2 cellular contexts compared by ENCODE assay signal in the genomic region with DNA sequence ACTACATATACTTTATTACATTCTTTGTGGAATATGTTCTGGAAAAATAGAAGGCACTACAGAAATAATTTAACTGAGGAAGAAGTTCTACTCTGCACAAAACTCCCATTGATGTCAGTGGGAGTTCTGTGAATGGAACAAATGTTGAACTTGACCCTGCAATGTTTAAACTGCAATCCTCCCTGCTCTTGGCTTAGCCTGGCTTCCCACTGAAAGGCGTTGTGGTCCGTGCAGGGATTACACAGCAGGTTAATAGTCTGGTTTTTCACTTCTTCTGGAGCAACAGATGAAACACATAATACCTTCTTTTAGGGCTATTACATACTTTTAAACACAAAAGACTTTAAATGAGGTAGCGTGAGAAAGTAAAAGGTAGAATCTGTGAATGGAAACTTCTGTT.
A peak's percentile ranks its signal among the peaks of the same experiment; 100 is the strongest.
TF ChIP-seq lines count a peak whose summit lies in the region.

No MANE protein-coding gene starts in this region.

TF ChIP-seq in K562, 482 proteins besides CTCF, POLR2A, EP300 and RAD21 (continues in another document):
- TF ChIP-seq ZNF695 (CRISPR knock-in tag; IDR thresholded peaks at IDR 0.05) (no peak), TCFL5 (CRISPR knock-in tag; conservative IDR thresholded peaks at IDR 0.05) (no peak), POU5F1 (IDR thresholded peaks at IDR 0.05; ENCODE audit: borderline replicate concordance, low read depth, low read length, partially characterized antibody) (no peak), ZFP36 (IDR thresholded peaks at IDR 0.05; ENCODE audit: low read depth, low read length, partially characterized antibody) (no peak), MCM2 (IDR thresholded peaks at IDR 0.05; ENCODE audit: low read depth) (no peak), MBD2 (IDR thresholded peaks at IDR 0.05; ENCODE audit: borderline replicate concordance, low read depth) (no peak), HNRNPH1 (optimal IDR thresholded peaks at IDR 0.05; ENCODE audit: low read depth, low read length) (no peak), ZNF785 (CRISPR knock-in tag; IDR thresholded peaks at IDR 0.05) (no peak), ZNF445 (CRISPR knock-in tag; IDR thresholded peaks at IDR 0.05; ENCODE audit: low read depth) (no peak), JUN (IDR thresholded peaks at IDR 0.05; ENCODE audit: borderline replicate concordance, low read depth, low read length) (no peak), JUN (CRISPR knock-in tag; IDR thresholded peaks at IDR 0.05; ENCODE audit: borderline replicate concordance) (no peak), FOXM1 (IDR thresholded peaks at IDR 0.05; ENCODE audit: low read depth) (no peak), FOXM1 (CRISPR knock-in tag; IDR thresholded peaks at IDR 0.05; ENCODE audit: low read depth) (no peak), NRF1 (conservative IDR thresholded peaks at IDR 0.05 in 1 of 2, IDR thresholded peaks at IDR 0.05 in 1 of 2) (no peak), U2AF1 (optimal IDR thresholded peaks at IDR 0.05; ENCODE audit: low read depth, low read length) (no peak), ETS2 (tag; IDR thresholded peaks at IDR 0.05; ENCODE audit: borderline replicate concordance, poor library complexity, severe bottlenecking) (no peak), NUFIP1 (IDR thresholded peaks at IDR 0.05; ENCODE audit: partially characterized antibody) (no peak)
- TF ChIP-seq, protein P1, sequence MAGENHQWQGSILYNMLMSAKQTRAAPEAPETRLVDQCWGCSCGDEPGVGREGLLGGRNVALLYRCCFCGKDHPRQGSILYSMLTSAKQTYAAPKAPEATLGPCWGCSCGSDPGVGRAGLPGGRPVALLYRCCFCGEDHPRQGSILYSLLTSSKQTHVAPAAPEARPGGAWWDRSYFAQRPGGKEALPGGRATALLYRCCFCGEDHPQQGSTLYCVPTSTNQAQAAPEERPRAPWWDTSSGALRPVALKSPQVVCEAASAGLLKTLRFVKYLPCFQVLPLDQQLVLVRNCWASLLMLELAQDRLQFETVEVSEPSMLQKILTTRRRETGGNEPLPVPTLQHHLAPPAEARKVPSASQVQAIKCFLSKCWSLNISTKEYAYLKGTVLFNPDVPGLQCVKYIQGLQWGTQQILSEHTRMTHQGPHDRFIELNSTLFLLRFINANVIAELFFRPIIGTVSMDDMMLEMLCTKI (IDR thresholded peaks at IDR 0.05; ENCODE audit: partially characterized antibody): no peak
- TF ChIP-seq, protein P2, sequence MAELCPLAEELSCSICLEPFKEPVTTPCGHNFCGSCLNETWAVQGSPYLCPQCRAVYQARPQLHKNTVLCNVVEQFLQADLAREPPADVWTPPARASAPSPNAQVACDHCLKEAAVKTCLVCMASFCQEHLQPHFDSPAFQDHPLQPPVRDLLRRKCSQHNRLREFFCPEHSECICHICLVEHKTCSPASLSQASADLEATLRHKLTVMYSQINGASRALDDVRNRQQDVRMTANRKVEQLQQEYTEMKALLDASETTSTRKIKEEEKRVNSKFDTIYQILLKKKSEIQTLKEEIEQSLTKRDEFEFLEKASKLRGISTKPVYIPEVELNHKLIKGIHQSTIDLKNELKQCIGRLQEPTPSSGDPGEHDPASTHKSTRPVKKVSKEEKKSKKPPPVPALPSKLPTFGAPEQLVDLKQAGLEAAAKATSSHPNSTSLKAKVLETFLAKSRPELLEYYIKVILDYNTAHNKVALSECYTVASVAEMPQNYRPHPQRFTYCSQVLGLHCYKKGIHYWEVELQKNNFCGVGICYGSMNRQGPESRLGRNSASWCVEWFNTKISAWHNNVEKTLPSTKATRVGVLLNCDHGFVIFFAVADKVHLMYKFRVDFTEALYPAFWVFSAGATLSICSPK (IDR thresholded peaks at IDR 0.05; ENCODE audit: borderline replicate concordance): no peak
- TF ChIP-seq, protein P3, sequence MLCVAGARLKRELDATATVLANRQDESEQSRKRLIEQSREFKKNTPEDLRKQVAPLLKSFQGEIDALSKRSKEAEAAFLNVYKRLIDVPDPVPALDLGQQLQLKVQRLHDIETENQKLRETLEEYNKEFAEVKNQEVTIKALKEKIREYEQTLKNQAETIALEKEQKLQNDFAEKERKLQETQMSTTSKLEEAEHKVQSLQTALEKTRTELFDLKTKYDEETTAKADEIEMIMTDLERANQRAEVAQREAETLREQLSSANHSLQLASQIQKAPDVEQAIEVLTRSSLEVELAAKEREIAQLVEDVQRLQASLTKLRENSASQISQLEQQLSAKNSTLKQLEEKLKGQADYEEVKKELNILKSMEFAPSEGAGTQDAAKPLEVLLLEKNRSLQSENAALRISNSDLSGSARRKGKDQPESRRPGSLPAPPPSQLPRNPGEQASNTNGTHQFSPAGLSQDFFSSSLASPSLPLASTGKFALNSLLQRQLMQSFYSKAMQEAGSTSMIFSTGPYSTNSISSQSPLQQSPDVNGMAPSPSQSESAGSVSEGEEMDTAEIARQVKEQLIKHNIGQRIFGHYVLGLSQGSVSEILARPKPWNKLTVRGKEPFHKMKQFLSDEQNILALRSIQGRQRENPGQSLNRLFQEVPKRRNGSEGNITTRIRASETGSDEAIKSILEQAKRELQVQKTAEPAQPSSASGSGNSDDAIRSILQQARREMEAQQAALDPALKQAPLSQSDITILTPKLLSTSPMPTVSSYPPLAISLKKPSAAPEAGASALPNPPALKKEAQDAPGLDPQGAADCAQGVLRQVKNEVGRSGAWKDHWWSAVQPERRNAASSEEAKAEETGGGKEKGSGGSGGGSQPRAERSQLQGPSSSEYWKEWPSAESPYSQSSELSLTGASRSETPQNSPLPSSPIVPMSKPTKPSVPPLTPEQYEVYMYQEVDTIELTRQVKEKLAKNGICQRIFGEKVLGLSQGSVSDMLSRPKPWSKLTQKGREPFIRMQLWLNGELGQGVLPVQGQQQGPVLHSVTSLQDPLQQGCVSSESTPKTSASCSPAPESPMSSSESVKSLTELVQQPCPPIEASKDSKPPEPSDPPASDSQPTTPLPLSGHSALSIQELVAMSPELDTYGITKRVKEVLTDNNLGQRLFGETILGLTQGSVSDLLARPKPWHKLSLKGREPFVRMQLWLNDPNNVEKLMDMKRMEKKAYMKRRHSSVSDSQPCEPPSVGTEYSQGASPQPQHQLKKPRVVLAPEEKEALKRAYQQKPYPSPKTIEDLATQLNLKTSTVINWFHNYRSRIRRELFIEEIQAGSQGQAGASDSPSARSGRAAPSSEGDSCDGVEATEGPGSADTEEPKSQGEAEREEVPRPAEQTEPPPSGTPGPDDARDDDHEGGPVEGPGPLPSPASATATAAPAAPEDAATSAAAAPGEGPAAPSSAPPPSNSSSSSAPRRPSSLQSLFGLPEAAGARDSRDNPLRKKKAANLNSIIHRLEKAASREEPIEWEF (CRISPR knock-in tag; IDR thresholded peaks at IDR 0.05): no peak
- TF ChIP-seq, protein P4, sequence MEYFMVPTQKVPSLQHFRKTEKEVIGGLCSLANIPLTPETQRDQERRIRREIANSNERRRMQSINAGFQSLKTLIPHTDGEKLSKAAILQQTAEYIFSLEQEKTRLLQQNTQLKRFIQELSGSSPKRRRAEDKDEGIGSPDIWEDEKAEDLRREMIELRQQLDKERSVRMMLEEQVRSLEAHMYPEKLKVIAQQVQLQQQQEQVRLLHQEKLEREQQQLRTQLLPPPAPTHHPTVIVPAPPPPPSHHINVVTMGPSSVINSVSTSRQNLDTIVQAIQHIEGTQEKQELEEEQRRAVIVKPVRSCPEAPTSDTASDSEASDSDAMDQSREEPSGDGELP (CRISPR knock-in tag; IDR thresholded peaks at IDR 0.05; ENCODE audit: borderline replicate concordance): no peak

TF ChIP-seq in HepG2, 621 proteins besides CTCF, POLR2A, EP300 and RAD21 (continues in another document):
- no peak for TF ChIP-seq EED (CRISPR knock-in tag; IDR thresholded peaks at IDR 0.05)
- TF ChIP-seq, protein P5, sequence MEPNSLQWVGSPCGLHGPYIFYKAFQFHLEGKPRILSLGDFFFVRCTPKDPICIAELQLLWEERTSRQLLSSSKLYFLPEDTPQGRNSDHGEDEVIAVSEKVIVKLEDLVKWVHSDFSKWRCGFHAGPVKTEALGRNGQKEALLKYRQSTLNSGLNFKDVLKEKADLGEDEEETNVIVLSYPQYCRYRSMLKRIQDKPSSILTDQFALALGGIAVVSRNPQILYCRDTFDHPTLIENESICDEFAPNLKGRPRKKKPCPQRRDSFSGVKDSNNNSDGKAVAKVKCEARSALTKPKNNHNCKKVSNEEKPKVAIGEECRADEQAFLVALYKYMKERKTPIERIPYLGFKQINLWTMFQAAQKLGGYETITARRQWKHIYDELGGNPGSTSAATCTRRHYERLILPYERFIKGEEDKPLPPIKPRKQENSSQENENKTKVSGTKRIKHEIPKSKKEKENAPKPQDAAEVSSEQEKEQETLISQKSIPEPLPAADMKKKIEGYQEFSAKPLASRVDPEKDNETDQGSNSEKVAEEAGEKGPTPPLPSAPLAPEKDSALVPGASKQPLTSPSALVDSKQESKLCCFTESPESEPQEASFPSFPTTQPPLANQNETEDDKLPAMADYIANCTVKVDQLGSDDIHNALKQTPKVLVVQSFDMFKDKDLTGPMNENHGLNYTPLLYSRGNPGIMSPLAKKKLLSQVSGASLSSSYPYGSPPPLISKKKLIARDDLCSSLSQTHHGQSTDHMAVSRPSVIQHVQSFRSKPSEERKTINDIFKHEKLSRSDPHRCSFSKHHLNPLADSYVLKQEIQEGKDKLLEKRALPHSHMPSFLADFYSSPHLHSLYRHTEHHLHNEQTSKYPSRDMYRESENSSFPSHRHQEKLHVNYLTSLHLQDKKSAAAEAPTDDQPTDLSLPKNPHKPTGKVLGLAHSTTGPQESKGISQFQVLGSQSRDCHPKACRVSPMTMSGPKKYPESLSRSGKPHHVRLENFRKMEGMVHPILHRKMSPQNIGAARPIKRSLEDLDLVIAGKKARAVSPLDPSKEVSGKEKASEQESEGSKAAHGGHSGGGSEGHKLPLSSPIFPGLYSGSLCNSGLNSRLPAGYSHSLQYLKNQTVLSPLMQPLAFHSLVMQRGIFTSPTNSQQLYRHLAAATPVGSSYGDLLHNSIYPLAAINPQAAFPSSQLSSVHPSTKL (CRISPR knock-in tag; IDR thresholded peaks at IDR 0.05): peak; percentile 66
- peak; percentile 40 for TF ChIP-seq SAP130 (CRISPR knock-in tag; IDR thresholded peaks at IDR 0.05; ENCODE audit: low read depth)
- no peak for TF ChIP-seq ZBTB1 (CRISPR knock-in tag; IDR thresholded peaks at IDR 0.05; ENCODE audit: borderline replicate concordance)
- TF ChIP-seq RNF2 (conservative IDR thresholded peaks at IDR 0.05; ENCODE audit: low read depth): no peak
- TF ChIP-seq NCOR1 (IDR thresholded peaks at IDR 0.05; ENCODE audit: borderline replicate concordance, low read length): peak; percentile 45; the same call in 1 of the 2 replicates
- no peak for TF ChIP-seq ZNF501 (CRISPR knock-in tag; IDR thresholded peaks at IDR 0.05)
- no peak for TF ChIP-seq ZNF180 (CRISPR knock-in tag; IDR thresholded peaks at IDR 0.05; ENCODE audit: borderline replicate concordance, low read depth)
- no peak for TF ChIP-seq HNF4G (IDR thresholded peaks at IDR 0.05; ENCODE audit: borderline replicate concordance, low read depth, low read length)
- no peak for TF ChIP-seq HNF4G (CRISPR knock-in tag; IDR thresholded peaks at IDR 0.05; ENCODE audit: borderline replicate concordance, low read depth)
- TF ChIP-seq, protein P6, sequence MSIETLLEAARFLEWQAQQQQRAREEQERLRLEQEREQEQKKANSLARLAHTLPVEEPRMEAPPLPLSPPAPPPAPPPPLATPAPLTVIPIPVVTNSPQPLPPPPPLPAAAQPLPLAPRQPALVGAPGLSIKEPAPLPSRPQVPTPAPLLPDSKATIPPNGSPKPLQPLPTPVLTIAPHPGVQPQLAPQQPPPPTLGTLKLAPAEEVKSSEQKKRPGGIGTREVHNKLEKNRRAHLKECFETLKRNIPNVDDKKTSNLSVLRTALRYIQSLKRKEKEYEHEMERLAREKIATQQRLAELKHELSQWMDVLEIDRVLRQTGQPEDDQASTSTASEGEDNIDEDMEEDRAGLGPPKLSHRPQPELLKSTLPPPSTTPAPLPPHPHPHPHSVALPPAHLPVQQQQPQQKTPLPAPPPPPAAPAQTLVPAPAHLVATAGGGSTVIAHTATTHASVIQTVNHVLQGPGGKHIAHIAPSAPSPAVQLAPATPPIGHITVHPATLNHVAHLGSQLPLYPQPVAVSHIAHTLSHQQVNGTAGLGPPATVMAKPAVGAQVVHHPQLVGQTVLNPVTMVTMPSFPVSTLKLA (IDR thresholded peaks at IDR 0.05): no peak
- TF ChIP-seq ZNF354B (CRISPR knock-in tag; IDR thresholded peaks at IDR 0.05): no peak
- TF ChIP-seq, protein P7, sequence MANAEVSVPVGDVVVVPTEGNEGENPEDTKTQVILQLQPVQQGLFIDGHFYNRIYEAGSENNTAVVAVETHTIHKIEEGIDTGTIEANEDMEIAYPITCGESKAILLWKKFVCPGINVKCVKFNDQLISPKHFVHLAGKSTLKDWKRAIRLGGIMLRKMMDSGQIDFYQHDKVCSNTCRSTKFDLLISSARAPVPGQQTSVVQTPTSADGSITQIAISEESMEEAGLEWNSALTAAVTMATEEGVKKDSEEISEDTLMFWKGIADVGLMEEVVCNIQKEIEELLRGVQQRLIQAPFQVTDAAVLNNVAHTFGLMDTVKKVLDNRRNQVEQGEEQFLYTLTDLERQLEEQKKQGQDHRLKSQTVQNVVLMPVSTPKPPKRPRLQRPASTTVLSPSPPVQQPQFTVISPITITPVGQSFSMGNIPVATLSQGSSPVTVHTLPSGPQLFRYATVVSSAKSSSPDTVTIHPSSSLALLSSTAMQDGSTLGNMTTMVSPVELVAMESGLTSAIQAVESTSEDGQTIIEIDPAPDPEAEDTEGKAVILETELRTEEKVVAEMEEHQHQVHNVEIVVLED (CRISPR knock-in tag; IDR thresholded peaks at IDR 0.05; ENCODE audit: borderline replicate concordance): no peak
- TF ChIP-seq FOXA3 (CRISPR knock-in tag; IDR thresholded peaks at IDR 0.05): 0 out of 2 replicates have a peak, but pooled peaks have one; percentile 25
- peak; percentile 51 for TF ChIP-seq TBL1XR1 (IDR thresholded peaks at IDR 0.05; ENCODE audit: borderline replicate concordance, low read length, partially characterized antibody)
- TF ChIP-seq HMG20A (CRISPR knock-in tag; IDR thresholded peaks at IDR 0.05; ENCODE audit: borderline replicate concordance): 0 out of 2 replicates have a peak, but pooled peaks have one; percentile 25
- TF ChIP-seq SOX13 (IDR thresholded peaks at IDR 0.05): no peak
- peak in 1 of 2 experiments; percentile 58; a peak in 2 of 4 replicates for TF ChIP-seq SOX13 (CRISPR knock-in tag; conservative IDR thresholded peaks at IDR 0.05 in 1 of 2, IDR thresholded peaks at IDR 0.05 in 1 of 2)
- 0 out of 2 replicates have a peak, but pooled peaks have one; percentile 25 for TF ChIP-seq ZNF644 (CRISPR knock-in tag; IDR thresholded peaks at IDR 0.05; ENCODE audit: low read depth)
- TF ChIP-seq RXRB (CRISPR knock-in tag; IDR thresholded peaks at IDR 0.05; ENCODE audit: borderline replicate concordance): peak; percentile 45; the same call in 1 of the 2 replicates
- TF ChIP-seq CBFB (CRISPR knock-in tag; IDR thresholded peaks at IDR 0.05): no peak
- no peak for TF ChIP-seq SOX6 (IDR thresholded peaks at IDR 0.05)
- 0 out of 2 replicates have a peak, but pooled peaks have one; percentile 16 for TF ChIP-seq SOX6 (CRISPR knock-in tag; IDR thresholded peaks at IDR 0.05)
- TF ChIP-seq MAZ (IDR thresholded peaks at IDR 0.05; ENCODE audit: borderline replicate concordance, low read depth, low read length): no peak
- no peak for TF ChIP-seq MAZ (CRISPR knock-in tag; IDR thresholded peaks at IDR 0.05; ENCODE audit: low read depth)
- TF ChIP-seq CEBPB (IDR thresholded peaks at IDR 0.05; ENCODE audit: borderline replicate concordance, low read depth, low read length): peak; percentile 26; the same call in 1 of the 2 replicates
- TF ChIP-seq, protein P8, sequence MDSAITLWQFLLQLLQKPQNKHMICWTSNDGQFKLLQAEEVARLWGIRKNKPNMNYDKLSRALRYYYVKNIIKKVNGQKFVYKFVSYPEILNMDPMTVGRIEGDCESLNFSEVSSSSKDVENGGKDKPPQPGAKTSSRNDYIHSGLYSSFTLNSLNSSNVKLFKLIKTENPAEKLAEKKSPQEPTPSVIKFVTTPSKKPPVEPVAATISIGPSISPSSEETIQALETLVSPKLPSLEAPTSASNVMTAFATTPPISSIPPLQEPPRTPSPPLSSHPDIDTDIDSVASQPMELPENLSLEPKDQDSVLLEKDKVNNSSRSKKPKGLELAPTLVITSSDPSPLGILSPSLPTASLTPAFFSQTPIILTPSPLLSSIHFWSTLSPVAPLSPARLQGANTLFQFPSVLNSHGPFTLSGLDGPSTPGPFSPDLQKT (CRISPR knock-in tag; IDR thresholded peaks at IDR 0.05; ENCODE audit: borderline replicate concordance): no peak
- TF ChIP-seq HNRNPK (IDR thresholded peaks at IDR 0.05; ENCODE audit: low read depth, low read length, poor library complexity, severe bottlenecking): no peak
